Comparison of ENCODE assay signal across 8 cellular contexts in the genomic region with DNA sequence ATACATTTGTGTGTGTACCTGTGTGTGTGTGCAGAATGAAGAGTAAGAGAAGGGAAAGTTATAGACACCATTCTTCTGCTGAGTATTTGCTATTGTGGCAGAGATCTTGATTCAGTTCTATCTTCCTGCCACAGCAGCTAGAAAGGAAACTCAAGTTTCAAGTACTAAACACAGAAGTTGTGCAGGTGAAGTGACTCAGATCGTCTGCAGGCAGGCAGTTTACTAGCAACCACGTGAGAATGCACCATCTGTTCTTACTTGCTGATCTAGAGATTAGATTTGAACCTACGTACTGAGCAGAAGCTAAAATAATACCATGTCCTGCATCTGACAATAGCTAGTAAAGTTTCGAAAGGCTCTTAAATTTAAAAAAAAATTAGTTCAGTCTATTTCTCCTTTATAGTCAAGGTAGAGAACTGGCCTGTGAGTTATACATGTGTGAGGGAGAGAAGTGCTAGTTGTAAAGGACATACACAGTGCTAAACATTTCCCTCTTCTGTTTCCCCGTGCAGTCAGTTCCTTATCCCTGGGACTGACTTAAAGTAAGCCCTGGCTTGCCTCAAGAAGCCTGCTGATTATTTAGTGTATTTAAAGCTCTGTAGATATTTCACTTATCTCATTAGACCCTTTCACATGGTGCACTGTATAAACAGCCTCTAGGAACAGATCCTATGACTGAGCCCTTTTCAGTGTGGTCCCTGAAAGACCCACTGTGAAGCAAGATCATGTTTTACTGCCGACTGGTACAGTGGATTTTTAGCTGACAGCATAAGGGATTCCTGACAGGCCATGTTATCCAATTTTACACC. TPM values are rescaled to one million over a fixed set of nuclear protein-coding genes. Genes with fewer than 3 reads are reported as not detected.
A peak's percentile ranks its signal among the peaks of the same experiment; 100 is the strongest.
DNase-seq lines count a peak whose midpoint lies in the region; ATAC-seq and TF ChIP-seq lines count a peak whose summit lies in the region.

No MANE protein-coding gene starts in this region.

- ATAC-seq in activated naive CD4-positive, alpha-beta T cell treated with anti-CD3 and anti-CD28 coated beads, Interleukin-2, amount 50 U/mL, for 72 hours: peak; percentile 72 to 97
- ATAC-seq in HG03025 (IDR thresholded peaks at IDR 0.05; ENCODE audit: low FRiP score, unreplicated experiment) (peak; percentile 96), RWPE2 (ENCODE audit: low read depth) (peak; percentile 84), upper lobe of right lung (peak; percentile 83), sciatic nerve (no peak)

- H3K36me3 Mint-ChIP-seq in activated naive CD4-positive, alpha-beta T cell treated with anti-CD3 and anti-CD28 coated beads, Interleukin-2, amount 50 U/mL, for 72 hours: no peaks in the 10 kb centered on the region

- intact Hi-C loops in left ventricle myocardium inferior (cut with micrococcal nuclease) (loop anchor here (5.0 kb wide), 1 partner anchor 68 kb away; a partner anchor contains a TSS), upper lobe of right lung (cut with DNase I) (loop anchor here (10.0 kb wide), 1 partner anchor 175 kb away; no protein-coding TSS in a partner anchor), sciatic nerve (cut with DNase I) (no loop called here)

- H3K27ac Mint-ChIP-seq in activated naive CD4-positive, alpha-beta T cell treated with anti-CD3 and anti-CD28 coated beads, Interleukin-2, amount 50 U/mL, for 72 hours: no peak overlapping the region

- peak in 1 of 2 donors; percentile 8 for DNase-seq in activated naive CD4-positive, alpha-beta T cell treated with anti-CD3 and anti-CD28 coated beads, Interleukin-2, amount 50 U/mL, for 72 hours (ENCODE audit: low spot score in 2 of 2)
- no peak for DNase-seq in activated naive CD4-positive, alpha-beta T cell (lab: John Stamatoyannopoulos, UW)
- DNase-seq in RWPE2 (ENCODE audit: low spot score): no peak
- no peak for DNase-seq in left ventricle myocardium inferior
- no peak for DNase-seq in upper lobe of right lung
- no peak for DNase-seq in cerebellar nuclear complex (lab: John Stamatoyannopoulos, UW)
- DNase-seq in sciatic nerve (ENCODE audit: low spot score): no peak

- no peak overlapping the region for H3K4me3 ChIP-seq in RWPE2 (ENCODE audit: severe bottlenecking)
- peak overlapping the region; percentile 18 for H3K4me3 ChIP-seq in left ventricle myocardium inferior
- H3K4me3 ChIP-seq in upper lobe of right lung: no peak overlapping the region

- H3K27ac ChIP-seq in RWPE2 (ENCODE audit: poor library complexity, severe bottlenecking): peak overlapping the region; percentile 31
- H3K27ac ChIP-seq in left ventricle myocardium inferior (replicated peaks): peak overlapping the region; percentile 43
- H3K27ac ChIP-seq in upper lobe of right lung: peak overlapping the region; percentile 52

- TF ChIP-seq CTCF in RWPE2 (IDR thresholded peaks at IDR 0.05; ENCODE audit: poor library complexity, severe bottlenecking): no peak
- TF ChIP-seq CTCF in left ventricle myocardium inferior (IDR thresholded peaks at IDR 0.05; ENCODE audit: borderline replicate concordance): no peak
- no peak for TF ChIP-seq CTCF in upper lobe of right lung (IDR thresholded peaks at IDR 0.05)

- H3K9me3 ChIP-seq in RWPE2 (ENCODE audit: severe bottlenecking) (no peaks in the 10 kb centered on the region), left ventricle myocardium inferior (replicated peaks) (no peaks in the 10 kb centered on the region), upper lobe of right lung (no peaks in the 10 kb centered on the region)

- H3K36me3 ChIP-seq in RWPE2 (ENCODE audit: low read depth) (no peaks in the 10 kb centered on the region), left ventricle myocardium inferior (no peaks in the 10 kb centered on the region), upper lobe of right lung (no peaks in the 10 kb centered on the region)

- H3K4me1 ChIP-seq in RWPE2 (ENCODE audit: insufficient read depth, poor library complexity, severe bottlenecking) (peaks cover 48% of the 10 kb centered on the region), left ventricle myocardium inferior (peaks cover 52% of the 10 kb centered on the region), upper lobe of right lung (peaks cover 33% of the 10 kb centered on the region)

- H3K27me3 ChIP-seq in RWPE2 (ENCODE audit: insufficient read depth, poor library complexity, severe bottlenecking) (no peaks in the 10 kb centered on the region), left ventricle myocardium inferior (ENCODE audit: low read depth) (no peaks in the 10 kb centered on the region), upper lobe of right lung (no peaks in the 10 kb centered on the region)

- H3K9me3 Mint-ChIP-seq in activated naive CD4-positive, alpha-beta T cell treated with anti-CD3 and anti-CD28 coated beads, Interleukin-2, amount 50 U/mL, for 72 hours: no peaks in the 10 kb centered on the region

RNA-seq across cellular contexts. Expression of a gene that starts 45.0 kb away (rescaled TPM):
- not detected for total RNA-seq in activated naive CD4-positive, alpha-beta T cell treated with anti-CD3 and anti-CD28 coated beads, Interleukin-2, amount 50 U/mL, for 72 hours
- 0.33 TPM for total RNA-seq in left ventricle myocardium inferior
- 0.41 TPM for total RNA-seq in upper lobe of right lung
- total RNA-seq in sciatic nerve: 1.2 TPM
